Comparison of ENCODE assay signal across 1 cellular context in the genomic region with DNA sequence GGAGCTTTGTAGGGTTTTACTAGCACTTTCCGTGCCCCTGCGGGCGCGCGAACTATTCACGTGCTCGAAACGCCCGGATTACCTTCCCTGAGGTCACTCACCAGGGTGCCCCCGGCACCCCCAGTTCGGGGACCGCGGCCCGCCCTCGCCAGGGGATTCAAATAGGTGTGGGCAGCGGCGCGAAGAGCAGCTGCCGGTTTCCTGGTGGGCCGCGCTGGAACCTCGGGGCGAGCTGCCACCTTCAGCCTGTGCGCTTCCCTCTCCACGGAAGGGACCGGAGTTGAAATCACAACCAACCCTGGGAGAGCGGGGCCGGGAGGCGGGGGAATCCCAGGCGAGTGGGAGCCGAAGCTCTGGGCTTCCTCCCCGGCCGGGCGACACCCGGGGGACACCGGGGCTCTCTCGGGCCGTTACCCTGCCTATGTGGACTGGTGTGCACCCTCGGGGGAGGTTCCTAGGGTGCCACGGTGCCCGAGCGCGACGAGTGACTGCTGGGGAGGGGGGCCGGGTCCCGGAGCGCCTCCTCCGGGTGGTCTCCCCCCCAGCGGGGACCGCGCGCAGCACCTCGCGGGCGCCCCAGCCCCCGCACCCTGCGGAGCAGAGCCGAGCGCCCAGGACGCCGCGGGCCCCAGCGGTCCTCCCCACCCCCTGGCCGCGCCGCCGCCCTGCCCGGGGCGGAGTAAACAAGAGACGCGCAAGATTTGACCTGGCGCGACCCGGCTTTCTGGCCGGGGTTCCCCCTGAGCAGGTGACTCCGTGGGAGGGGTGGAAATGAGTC.
TF ChIP-seq lines count a peak whose summit lies in the region.

No MANE protein-coding gene starts in this region.

TF ChIP-seq in GM12878, 131 proteins besides CTCF, POLR2A, EP300 and RAD21 (continued from another document and continues in another):
- TF ChIP-seq SKIL (IDR thresholded peaks at IDR 0.05; ENCODE audit: low read depth, poor library complexity, severe bottlenecking) (no peak), IKZF2 (IDR thresholded peaks at IDR 0.05) (peak; percentile 12 to 54), MYC (IDR thresholded peaks at IDR 0.05; ENCODE audit: insufficient read depth, insufficient read length, insufficient replicate concordance, low read length, severe bottlenecking) (no peak), MXI1 (IDR thresholded peaks at IDR 0.05; ENCODE audit: low read depth, low read length) (peak; percentile 61; the same call in 1 of the 2 replicates), TCF3 (IDR thresholded peaks at IDR 0.05; ENCODE audit: borderline replicate concordance, insufficient read depth, low read depth, low read length) (0 out of 2 replicates have a peak, but pooled peaks have one; percentile 22), IKZF1 (conservative IDR thresholded peaks at IDR 0.05) (peak; percentile 94), PML (IDR thresholded peaks at IDR 0.05; ENCODE audit: low read length) (peak; percentile 22), HCFC1 (IDR thresholded peaks at IDR 0.05; ENCODE audit: low read length) (no peak), MEF2A (IDR thresholded peaks at IDR 0.05; ENCODE audit: insufficient read depth, low read depth, low read length) (peak; percentile 38; the same call in 1 of the 2 replicates), IRF4 (IDR thresholded peaks at IDR 0.05; ENCODE audit: low read depth, low read length) (no peak; the same call in 1 of the 2 replicates), SMAD5 (IDR thresholded peaks at IDR 0.05; ENCODE audit: low read depth) (peak; percentile 21; the same call in 1 of the 2 replicates), MYB (IDR thresholded peaks at IDR 0.05; ENCODE audit: borderline replicate concordance, low read depth, low read length) (no peak), YY1 (IDR thresholded peaks at IDR 0.05; ENCODE audit: low read depth, low read length) (no peak), RELA (IDR thresholded peaks at IDR 0.05; ENCODE audit: borderline replicate concordance, partially characterized antibody) (peak; percentile 88), TAF1 (IDR thresholded peaks at IDR 0.05; ENCODE audit: borderline replicate concordance, low read depth, low read length) (peak; percentile 44), GATAD2B (conservative IDR thresholded peaks at IDR 0.05; ENCODE audit: low read depth) (peak; percentile 97), TBL1XR1 (IDR thresholded peaks at IDR 0.05; ENCODE audit: low read depth, low read length) (peak; percentile 93), NR2C2 (IDR thresholded peaks at IDR 0.05; ENCODE audit: borderline replicate concordance, control insufficient read depth, insufficient read length, low read depth) (no peak), CREM (IDR thresholded peaks at IDR 0.05; ENCODE audit: low read depth) (peak; percentile 57; the same call in 1 of the 2 replicates), LARP7 (IDR thresholded peaks at IDR 0.05) (peak; percentile 86; the same call in 1 of the 2 replicates), ZBED1 (IDR thresholded peaks at IDR 0.05; ENCODE audit: borderline replicate concordance) (peak; percentile 79; the same call in 1 of the 2 replicates), CHD4 (IDR thresholded peaks at IDR 0.05) (peak; percentile 40; the same call in 1 of the 2 replicates), BCLAF1 (IDR thresholded peaks at IDR 0.05) (0 out of 2 replicates have a peak, but pooled peaks have one; percentile 32), YBX1 (IDR thresholded peaks at IDR 0.05) (no peak), BHLHE40 (IDR thresholded peaks at IDR 0.05; ENCODE audit: borderline replicate concordance in 1 of 2, low read depth in 2 of 2, low read length in 1 of 2) (peak; percentile 93 to 95), HDGF (IDR thresholded peaks at IDR 0.05) (no peak), PAX8 (IDR thresholded peaks at IDR 0.05) (no peak), RBBP5 (conservative IDR thresholded peaks at IDR 0.05) (no peak), BRCA1 (IDR thresholded peaks at IDR 0.05; ENCODE audit: low read depth, low read length) (no peak), NFXL1 (IDR thresholded peaks at IDR 0.05; ENCODE audit: borderline replicate concordance) (peak; percentile 86), POLR2AphosphoS5 (IDR thresholded peaks at IDR 0.05; ENCODE audit: low read length) (peak; percentile 76)
- TF ChIP-seq, protein P1, sequence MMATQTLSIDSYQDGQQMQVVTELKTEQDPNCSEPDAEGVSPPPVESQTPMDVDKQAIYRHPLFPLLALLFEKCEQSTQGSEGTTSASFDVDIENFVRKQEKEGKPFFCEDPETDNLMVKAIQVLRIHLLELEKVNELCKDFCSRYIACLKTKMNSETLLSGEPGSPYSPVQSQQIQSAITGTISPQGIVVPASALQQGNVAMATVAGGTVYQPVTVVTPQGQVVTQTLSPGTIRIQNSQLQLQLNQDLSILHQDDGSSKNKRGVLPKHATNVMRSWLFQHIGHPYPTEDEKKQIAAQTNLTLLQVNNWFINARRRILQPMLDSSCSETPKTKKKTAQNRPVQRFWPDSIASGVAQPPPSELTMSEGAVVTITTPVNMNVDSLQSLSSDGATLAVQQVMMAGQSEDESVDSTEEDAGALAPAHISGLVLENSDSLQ (IDR thresholded peaks at IDR 0.05) = no peak
- TF ChIP-seq, protein P2, sequence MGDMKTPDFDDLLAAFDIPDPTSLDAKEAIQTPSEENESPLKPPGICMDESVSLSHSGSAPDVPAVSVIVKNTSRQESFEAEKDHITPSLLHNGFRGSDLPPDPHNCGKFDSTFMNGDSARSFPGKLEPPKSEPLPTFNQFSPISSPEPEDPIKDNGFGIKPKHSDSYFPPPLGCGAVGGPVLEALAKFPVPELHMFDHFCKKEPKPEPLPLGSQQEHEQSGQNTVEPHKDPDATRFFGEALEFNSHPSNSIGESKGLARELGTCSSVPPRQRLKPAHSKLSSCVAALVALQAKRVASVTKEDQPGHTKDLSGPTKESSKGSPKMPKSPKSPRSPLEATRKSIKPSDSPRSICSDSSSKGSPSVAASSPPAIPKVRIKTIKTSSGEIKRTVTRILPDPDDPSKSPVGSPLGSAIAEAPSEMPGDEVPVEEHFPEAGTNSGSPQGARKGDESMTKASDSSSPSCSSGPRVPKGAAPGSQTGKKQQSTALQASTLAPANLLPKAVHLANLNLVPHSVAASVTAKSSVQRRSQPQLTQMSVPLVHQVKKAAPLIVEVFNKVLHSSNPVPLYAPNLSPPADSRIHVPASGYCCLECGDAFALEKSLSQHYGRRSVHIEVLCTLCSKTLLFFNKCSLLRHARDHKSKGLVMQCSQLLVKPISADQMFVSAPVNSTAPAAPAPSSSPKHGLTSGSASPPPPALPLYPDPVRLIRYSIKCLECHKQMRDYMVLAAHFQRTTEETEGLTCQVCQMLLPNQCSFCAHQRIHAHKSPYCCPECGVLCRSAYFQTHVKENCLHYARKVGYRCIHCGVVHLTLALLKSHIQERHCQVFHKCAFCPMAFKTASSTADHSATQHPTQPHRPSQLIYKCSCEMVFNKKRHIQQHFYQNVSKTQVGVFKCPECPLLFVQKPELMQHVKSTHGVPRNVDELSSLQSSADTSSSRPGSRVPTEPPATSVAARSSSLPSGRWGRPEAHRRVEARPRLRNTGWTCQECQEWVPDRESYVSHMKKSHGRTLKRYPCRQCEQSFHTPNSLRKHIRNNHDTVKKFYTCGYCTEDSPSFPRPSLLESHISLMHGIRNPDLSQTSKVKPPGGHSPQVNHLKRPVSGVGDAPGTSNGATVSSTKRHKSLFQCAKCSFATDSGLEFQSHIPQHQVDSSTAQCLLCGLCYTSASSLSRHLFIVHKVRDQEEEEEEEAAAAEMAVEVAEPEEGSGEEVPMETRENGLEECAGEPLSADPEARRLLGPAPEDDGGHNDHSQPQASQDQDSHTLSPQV (IDR thresholded peaks at IDR 0.05) = peak; percentile 19; the same call in 1 of the 2 replicates
- TF ChIP-seq, protein P3, sequence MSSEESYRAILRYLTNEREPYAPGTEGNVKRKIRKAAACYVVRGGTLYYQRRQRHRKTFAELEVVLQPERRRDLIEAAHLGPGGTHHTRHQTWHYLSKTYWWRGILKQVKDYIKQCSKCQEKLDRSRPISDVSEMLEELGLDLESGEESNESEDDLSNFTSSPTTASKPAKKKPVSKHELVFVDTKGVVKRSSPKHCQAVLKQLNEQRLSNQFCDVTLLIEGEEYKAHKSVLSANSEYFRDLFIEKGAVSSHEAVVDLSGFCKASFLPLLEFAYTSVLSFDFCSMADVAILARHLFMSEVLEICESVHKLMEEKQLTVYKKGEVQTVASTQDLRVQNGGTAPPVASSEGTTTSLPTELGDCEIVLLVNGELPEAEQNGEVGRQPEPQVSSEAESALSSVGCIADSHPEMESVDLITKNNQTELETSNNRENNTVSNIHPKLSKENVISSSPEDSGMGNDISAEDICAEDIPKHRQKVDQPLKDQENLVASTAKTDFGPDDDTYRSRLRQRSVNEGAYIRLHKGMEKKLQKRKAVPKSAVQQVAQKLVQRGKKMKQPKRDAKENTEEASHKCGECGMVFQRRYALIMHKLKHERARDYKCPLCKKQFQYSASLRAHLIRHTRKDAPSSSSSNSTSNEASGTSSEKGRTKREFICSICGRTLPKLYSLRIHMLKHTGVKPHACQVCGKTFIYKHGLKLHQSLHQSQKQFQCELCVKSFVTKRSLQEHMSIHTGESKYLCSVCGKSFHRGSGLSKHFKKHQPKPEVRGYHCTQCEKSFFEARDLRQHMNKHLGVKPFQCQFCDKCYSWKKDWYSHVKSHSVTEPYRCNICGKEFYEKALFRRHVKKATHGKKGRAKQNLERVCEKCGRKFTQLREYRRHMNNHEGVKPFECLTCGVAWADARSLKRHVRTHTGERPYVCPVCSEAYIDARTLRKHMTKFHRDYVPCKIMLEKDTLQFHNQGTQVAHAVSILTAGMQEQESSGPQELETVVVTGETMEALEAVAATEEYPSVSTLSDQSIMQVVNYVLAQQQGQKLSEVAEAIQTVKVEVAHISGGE (CRISPR knock-in tag; IDR thresholded peaks at IDR 0.05) = no peak
- TF ChIP-seq, protein P4, sequence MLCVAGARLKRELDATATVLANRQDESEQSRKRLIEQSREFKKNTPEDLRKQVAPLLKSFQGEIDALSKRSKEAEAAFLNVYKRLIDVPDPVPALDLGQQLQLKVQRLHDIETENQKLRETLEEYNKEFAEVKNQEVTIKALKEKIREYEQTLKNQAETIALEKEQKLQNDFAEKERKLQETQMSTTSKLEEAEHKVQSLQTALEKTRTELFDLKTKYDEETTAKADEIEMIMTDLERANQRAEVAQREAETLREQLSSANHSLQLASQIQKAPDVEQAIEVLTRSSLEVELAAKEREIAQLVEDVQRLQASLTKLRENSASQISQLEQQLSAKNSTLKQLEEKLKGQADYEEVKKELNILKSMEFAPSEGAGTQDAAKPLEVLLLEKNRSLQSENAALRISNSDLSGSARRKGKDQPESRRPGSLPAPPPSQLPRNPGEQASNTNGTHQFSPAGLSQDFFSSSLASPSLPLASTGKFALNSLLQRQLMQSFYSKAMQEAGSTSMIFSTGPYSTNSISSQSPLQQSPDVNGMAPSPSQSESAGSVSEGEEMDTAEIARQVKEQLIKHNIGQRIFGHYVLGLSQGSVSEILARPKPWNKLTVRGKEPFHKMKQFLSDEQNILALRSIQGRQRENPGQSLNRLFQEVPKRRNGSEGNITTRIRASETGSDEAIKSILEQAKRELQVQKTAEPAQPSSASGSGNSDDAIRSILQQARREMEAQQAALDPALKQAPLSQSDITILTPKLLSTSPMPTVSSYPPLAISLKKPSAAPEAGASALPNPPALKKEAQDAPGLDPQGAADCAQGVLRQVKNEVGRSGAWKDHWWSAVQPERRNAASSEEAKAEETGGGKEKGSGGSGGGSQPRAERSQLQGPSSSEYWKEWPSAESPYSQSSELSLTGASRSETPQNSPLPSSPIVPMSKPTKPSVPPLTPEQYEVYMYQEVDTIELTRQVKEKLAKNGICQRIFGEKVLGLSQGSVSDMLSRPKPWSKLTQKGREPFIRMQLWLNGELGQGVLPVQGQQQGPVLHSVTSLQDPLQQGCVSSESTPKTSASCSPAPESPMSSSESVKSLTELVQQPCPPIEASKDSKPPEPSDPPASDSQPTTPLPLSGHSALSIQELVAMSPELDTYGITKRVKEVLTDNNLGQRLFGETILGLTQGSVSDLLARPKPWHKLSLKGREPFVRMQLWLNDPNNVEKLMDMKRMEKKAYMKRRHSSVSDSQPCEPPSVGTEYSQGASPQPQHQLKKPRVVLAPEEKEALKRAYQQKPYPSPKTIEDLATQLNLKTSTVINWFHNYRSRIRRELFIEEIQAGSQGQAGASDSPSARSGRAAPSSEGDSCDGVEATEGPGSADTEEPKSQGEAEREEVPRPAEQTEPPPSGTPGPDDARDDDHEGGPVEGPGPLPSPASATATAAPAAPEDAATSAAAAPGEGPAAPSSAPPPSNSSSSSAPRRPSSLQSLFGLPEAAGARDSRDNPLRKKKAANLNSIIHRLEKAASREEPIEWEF (IDR thresholded peaks at IDR 0.05; ENCODE audit: insufficient replicate concordance, low read depth, low read length) = no peak
